Comparison of ENCODE assay signal across 1 cellular context in genomic region chr11:130476200-130476921, GRCh38.
TF ChIP-seq lines count a peak whose summit lies in the region.

No MANE protein-coding gene starts in this region.

TF ChIP-seq in IMR-90, 13 proteins besides CTCF, POLR2A, EP300 and RAD21 (continued from another document):
- no peak for TF ChIP-seq ELK1 (IDR thresholded peaks at IDR 0.05; ENCODE audit: borderline replicate concordance, low read depth, low read length)
- no peak for TF ChIP-seq BHLHE40 (IDR thresholded peaks at IDR 0.05; ENCODE audit: low read depth, low read length)
- TF ChIP-seq MAZ (IDR thresholded peaks at IDR 0.05; ENCODE audit: borderline replicate concordance, low read depth, low read length) = no peak
- TF ChIP-seq CHD1 (IDR thresholded peaks at IDR 0.05; ENCODE audit: low read depth, low read length) = no peak
- no peak for TF ChIP-seq USF2 (IDR thresholded peaks at IDR 0.05; ENCODE audit: low read depth, low read length)
- no peak for TF ChIP-seq RFX5 (IDR thresholded peaks at IDR 0.05; ENCODE audit: low read depth, low read length)
- no peak for TF ChIP-seq MAFK (IDR thresholded peaks at IDR 0.05; ENCODE audit: low read depth, low read length)
- no peak for TF ChIP-seq CEBPB (IDR thresholded peaks at IDR 0.05; ENCODE audit: low read depth, low read length)
- no peak for TF ChIP-seq RCOR1 (IDR thresholded peaks at IDR 0.05; ENCODE audit: insufficient replicate concordance, low read length)
